In the genomic region with DNA sequence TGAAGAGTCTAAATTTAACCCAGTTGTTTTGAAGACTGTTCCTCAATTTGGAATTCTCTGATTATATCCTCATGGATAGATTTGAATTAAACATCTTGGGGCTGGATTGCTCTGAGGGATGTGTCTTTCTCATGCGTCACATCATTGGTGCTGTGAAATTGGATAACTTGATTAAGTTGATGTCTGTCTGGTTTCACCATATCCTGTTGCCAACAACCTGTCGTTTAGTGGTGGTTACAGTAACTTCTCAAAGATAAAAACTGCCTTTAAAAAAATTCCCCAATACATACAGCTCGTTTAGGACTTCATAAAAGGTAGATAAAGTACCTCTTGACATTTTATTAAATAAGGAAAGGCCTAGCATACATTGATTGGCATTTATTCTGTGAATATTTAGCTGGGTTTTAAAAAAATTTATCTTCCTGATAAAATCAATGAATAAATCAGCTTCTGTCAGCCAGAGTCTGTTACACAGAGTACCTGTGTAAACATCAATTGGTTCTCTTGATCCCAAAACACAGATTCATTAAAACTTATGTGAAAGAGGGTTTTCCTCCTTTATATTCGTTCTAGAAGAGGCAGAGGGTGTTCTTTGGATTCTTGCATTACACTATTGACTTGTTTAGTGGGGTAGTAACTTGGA, we compare ENCODE assay signal across 10 cellular contexts. TPM values are rescaled to one million over a fixed set of nuclear protein-coding genes. Genes with fewer than 3 reads are reported as not detected.
A peak's percentile ranks its signal among the peaks of the same experiment; 100 is the strongest.
DNase-seq lines count a peak whose midpoint lies in the region; ATAC-seq and TF ChIP-seq lines count a peak whose summit lies in the region.
"Had no signal": no experiment of that assay in that cellular context is flagged by ENCODE, and none has a peak within 500 bp of the region (broad histone marks: within the 10 kb centered on the region; RNA-seq: fewer than 3 reads in every experiment).

No MANE protein-coding gene starts in this region.

- H3K9me3 Mint-ChIP-seq in stimulated activated naive CD8-positive, alpha-beta T cell treated with anti-CD3 and anti-CD28 coated beads, Interleukin-15, Interleukin-2, amounts not matched to agents 100 ng/mL and 50 ng/mL, for 24 hours, result no peaks in the 10 kb centered on the region
- H3K9me3 Mint-ChIP-seq in activated naive CD8-positive, alpha-beta T cell treated with anti-CD3 and anti-CD28 coated beads, Interleukin-2, amount 10 ng/mL, durations not matched to agents 7 days and 5 days, result no peaks in the 10 kb centered on the region

- no peak for TF ChIP-seq CTCF in liver (IDR thresholded peaks at IDR 0.05; ENCODE audit: low read depth, low read length, missing input control)

- no peaks in the 10 kb centered on the region for H3K27me3 Mint-ChIP-seq in stimulated activated naive CD8-positive, alpha-beta T cell treated with anti-CD3 and anti-CD28 coated beads, Interleukin-15, Interleukin-2, amounts not matched to agents 100 ng/mL and 50 ng/mL, for 24 hours
- no peaks in the 10 kb centered on the region for H3K27me3 Mint-ChIP-seq in activated naive CD8-positive, alpha-beta T cell treated with anti-CD3 and anti-CD28 coated beads, Interleukin-2, amount 10 ng/mL, durations not matched to agents 7 days and 5 days

- H3K36me3 Mint-ChIP-seq in stimulated activated naive CD8-positive, alpha-beta T cell treated with anti-CD3 and anti-CD28 coated beads, Interleukin-15, Interleukin-2, amounts not matched to agents 100 ng/mL and 50 ng/mL, for 24 hours (ENCODE audit: low read depth), result peaks cover 27% of the 10 kb centered on the region
- H3K36me3 Mint-ChIP-seq in activated naive CD8-positive, alpha-beta T cell treated with anti-CD3 and anti-CD28 coated beads, Interleukin-2, amount 10 ng/mL, durations not matched to agents 7 days and 5 days, result peaks cover 4% of the 10 kb centered on the region

- WGBS in liver, result 31% methylated on average over 4 of the region's 4 CpGs

- DNase-seq in stimulated activated naive CD8-positive, alpha-beta T cell treated with anti-CD3 and anti-CD28 coated beads, Interleukin-15, Interleukin-2, amounts not matched to agents 100 U/mL and 50 U/mL, for 24 hours, result no peak
- DNase-seq in activated naive CD8-positive, alpha-beta T cell treated with anti-CD3 and anti-CD28 coated beads, Interleukin-2, amount 10 ng/mL, durations not matched to agents 7 days and 5 days, result no peak
- no peak for DNase-seq in RPMI8226
- no peak for DNase-seq in stimulated activated CD4-positive, alpha-beta T cell treated with anti-CD3 and anti-CD28 coated beads, Interleukin-2, amount 100 ng/mL, for 24 hours
- no peak for DNase-seq in amygdala (lab: John Stamatoyannopoulos, UW)
- DNase-seq: midbrain, NCI-H748 treated with DMSO at 0.1 percent for 48 hours had no signal

- peak overlapping the region in 1 of 2 donors; percentile 14 for H3K9ac ChIP-seq in liver (ENCODE audit: low read depth in 1 of 2, low read length in 2 of 2)

- peaks cover 52% of the 10 kb centered on the region for H3K4me1 Mint-ChIP-seq in stimulated activated naive CD8-positive, alpha-beta T cell treated with anti-CD3 and anti-CD28 coated beads, Interleukin-15, Interleukin-2, amounts not matched to agents 100 ng/mL and 50 ng/mL, for 24 hours (ENCODE audit: low read depth)
- H3K4me1 Mint-ChIP-seq in activated naive CD8-positive, alpha-beta T cell treated with anti-CD3 and anti-CD28 coated beads, Interleukin-2, amount 10 ng/mL, durations not matched to agents 7 days and 5 days, result peaks cover 28% of the 10 kb centered on the region

- no peak for ATAC-seq in stimulated activated naive CD8-positive, alpha-beta T cell treated with anti-CD3 and anti-CD28 coated beads, Interleukin-15, Interleukin-2, amounts not matched to agents 100 U/mL and 50 U/mL, for 24 hours
- no peak for ATAC-seq in activated naive CD8-positive, alpha-beta T cell treated with anti-CD3 and anti-CD28 coated beads, Interleukin-2, amount 10 ng/mL, durations not matched to agents 7 days and 5 days (ENCODE audit: low read depth)
- no peak for ATAC-seq in HG02840 (IDR thresholded peaks at IDR 0.05; ENCODE audit: low FRiP score, unreplicated experiment)

- H3K27ac Mint-ChIP-seq in stimulated activated naive CD8-positive, alpha-beta T cell treated with anti-CD3 and anti-CD28 coated beads, Interleukin-15, Interleukin-2, amounts not matched to agents 100 ng/mL and 50 ng/mL, for 24 hours, result peak overlapping the region; percentile 21
- peak overlapping the region; percentile 64 for H3K27ac Mint-ChIP-seq in activated naive CD8-positive, alpha-beta T cell treated with anti-CD3 and anti-CD28 coated beads, Interleukin-2, amount 10 ng/mL, durations not matched to agents 7 days and 5 days

- H3K4me3 ChIP-seq in liver (ENCODE audit: low read depth in 1 of 3, low read length in 3 of 3), result no peak overlapping the region

- H3K36me3 ChIP-seq in liver (ENCODE audit: control insufficient read depth in 4 of 4, insufficient read depth in 3 of 4, low read depth in 1 of 4, low read length in 3 of 4), result peaks cover 0 to 2% (median 1%) of the 10 kb centered on the region in 4 donors

- POLR2A ChIA-PET in activated naive CD8-positive, alpha-beta T cell treated with anti-CD3 and anti-CD28 coated beads, Interleukin-2, amount 10 ng/mL, durations not matched to agents 7 days and 5 days (lab: Charles Lee), result interaction anchor here (2.6 kb wide), 1 partner anchor 10 kb away, joined by 10 read pairs; the partner anchor contains the start of gene CRCP

- H3K4me3 Mint-ChIP-seq in stimulated activated naive CD8-positive, alpha-beta T cell treated with anti-CD3 and anti-CD28 coated beads, Interleukin-15, Interleukin-2, amounts not matched to agents 100 ng/mL and 50 ng/mL, for 24 hours, result no peak overlapping the region
- no peak overlapping the region for H3K4me3 Mint-ChIP-seq in activated naive CD8-positive, alpha-beta T cell treated with anti-CD3 and anti-CD28 coated beads, Interleukin-2, amount 10 ng/mL, durations not matched to agents 7 days and 5 days

- no peak for TF ChIP-seq RAD21 in liver (IDR thresholded peaks at IDR 0.05)

- no peaks in the 10 kb centered on the region for H3K9me3 ChIP-seq in liver (ENCODE audit: control insufficient read depth in 4 of 4, low read length in 3 of 4)

- H3K27ac ChIP-seq in liver (ENCODE audit: low read depth in 1 of 2, low read length in 2 of 2), result peak overlapping the region; percentile 74 to 99

- H3K27me3 ChIP-seq in liver (ENCODE audit: control insufficient read depth in 4 of 4, insufficient read depth in 4 of 4, low read length in 3 of 4), result no peaks in the 10 kb centered on the region

- H3K4me1 ChIP-seq in liver (ENCODE audit: control insufficient read depth in 4 of 4, insufficient read depth in 4 of 4, low read length in 3 of 4), result peaks cover 5 to 31% (median 11%) of the 10 kb centered on the region in 4 donors

TF ChIP-seq in liver, 16 proteins besides CTCF, POLR2A, EP300 and RAD21:
- no peak for TF ChIP-seq FOXA1 (IDR thresholded peaks at IDR 0.05)
- TF ChIP-seq, protein P1, sequence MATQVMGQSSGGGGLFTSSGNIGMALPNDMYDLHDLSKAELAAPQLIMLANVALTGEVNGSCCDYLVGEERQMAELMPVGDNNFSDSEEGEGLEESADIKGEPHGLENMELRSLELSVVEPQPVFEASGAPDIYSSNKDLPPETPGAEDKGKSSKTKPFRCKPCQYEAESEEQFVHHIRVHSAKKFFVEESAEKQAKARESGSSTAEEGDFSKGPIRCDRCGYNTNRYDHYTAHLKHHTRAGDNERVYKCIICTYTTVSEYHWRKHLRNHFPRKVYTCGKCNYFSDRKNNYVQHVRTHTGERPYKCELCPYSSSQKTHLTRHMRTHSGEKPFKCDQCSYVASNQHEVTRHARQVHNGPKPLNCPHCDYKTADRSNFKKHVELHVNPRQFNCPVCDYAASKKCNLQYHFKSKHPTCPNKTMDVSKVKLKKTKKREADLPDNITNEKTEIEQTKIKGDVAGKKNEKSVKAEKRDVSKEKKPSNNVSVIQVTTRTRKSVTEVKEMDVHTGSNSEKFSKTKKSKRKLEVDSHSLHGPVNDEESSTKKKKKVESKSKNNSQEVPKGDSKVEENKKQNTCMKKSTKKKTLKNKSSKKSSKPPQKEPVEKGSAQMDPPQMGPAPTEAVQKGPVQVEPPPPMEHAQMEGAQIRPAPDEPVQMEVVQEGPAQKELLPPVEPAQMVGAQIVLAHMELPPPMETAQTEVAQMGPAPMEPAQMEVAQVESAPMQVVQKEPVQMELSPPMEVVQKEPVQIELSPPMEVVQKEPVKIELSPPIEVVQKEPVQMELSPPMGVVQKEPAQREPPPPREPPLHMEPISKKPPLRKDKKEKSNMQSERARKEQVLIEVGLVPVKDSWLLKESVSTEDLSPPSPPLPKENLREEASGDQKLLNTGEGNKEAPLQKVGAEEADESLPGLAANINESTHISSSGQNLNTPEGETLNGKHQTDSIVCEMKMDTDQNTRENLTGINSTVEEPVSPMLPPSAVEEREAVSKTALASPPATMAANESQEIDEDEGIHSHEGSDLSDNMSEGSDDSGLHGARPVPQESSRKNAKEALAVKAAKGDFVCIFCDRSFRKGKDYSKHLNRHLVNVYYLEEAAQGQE (IDR thresholded peaks at IDR 0.05), result no peak
- no peak for TF ChIP-seq SP1 (IDR thresholded peaks at IDR 0.05)
- TF ChIP-seq FOXA2 (IDR thresholded peaks at IDR 0.05), result no peak
- no peak for TF ChIP-seq MAX (IDR thresholded peaks at IDR 0.05)
- TF ChIP-seq EGR1 (IDR thresholded peaks at IDR 0.05; ENCODE audit: low read depth in 2 of 2), result no peak

RNA-seq across cellular contexts. Expression of gene CRCP, which starts 10.5 kb away (rescaled TPM):
- 10 to 100 TPM; 30.2 to 31.5 TPM for total RNA-seq in activated naive CD8-positive, alpha-beta T cell treated with anti-CD3 and anti-CD28 coated beads, Interleukin-2, amount 10 ng/mL, durations not matched to agents 7 days and 5 days
- 10 to 100 TPM; 13.0 to 52.6 TPM for total RNA-seq in liver
- polyA plus RNA-seq in liver, result 10 to 100 TPM; 16.6 to 20.2 TPM

RNA-seq across cellular contexts. Expression of gene ASL, which starts 49.6 kb away (rescaled TPM):
- 10 to 100 TPM; 27.0 to 28.8 TPM for total RNA-seq in activated naive CD8-positive, alpha-beta T cell treated with anti-CD3 and anti-CD28 coated beads, Interleukin-2, amount 10 ng/mL, durations not matched to agents 7 days and 5 days
- total RNA-seq in liver, result 100 to 1,000 TPM in 1 of 2 donors, 10 to 100 TPM in 1; 60.3 to 272 TPM
- polyA plus RNA-seq in liver, result 100 to 1,000 TPM; 234 to 270 TPM
